ENCODE assay signal across 19 cellular contexts in genomic region chr7:133912916-133913697, GRCh38.
A peak's percentile ranks its signal among the peaks of the same experiment; 100 is the strongest.
DNase-seq lines count a peak whose midpoint lies in the region; ATAC-seq and TF ChIP-seq lines count a peak whose summit lies in the region.
"Had no signal": no experiment of that assay in that cellular context is flagged by ENCODE, and none has a peak within 500 bp of the region (broad histone marks: within the 10 kb centered on the region; RNA-seq: fewer than 3 reads in every experiment).

No MANE protein-coding gene starts in this region.

- DNase-seq in Caki2 (ENCODE audit: low read depth) = peak; percentile 59
- DNase-seq in HPDE6-E6E7 (ENCODE audit: extremely low spot score) = peak; percentile 29
- peak; percentile 28 for DNase-seq in astrocyte of the hippocampus (ENCODE audit: low read depth, low spot score)
- DNase-seq in glomerular endothelial cell (ENCODE audit: extremely low read depth, low read depth, low spot score) = peak; percentile 20
- DNase-seq in NK-92 treated with Interleukin-12 subunit alpha and Interleukin-12 subunit beta, amount 100 ng/mL, for 24 hours (lab: John Stamatoyannopoulos, UW) = no peak
- no peak for DNase-seq in GM13977 (ENCODE audit: low spot score)
- no peak for DNase-seq in SK-N-DZ (ENCODE audit: low spot score)
- DNase-seq: activated CD4-positive, alpha-beta T cell treated with anti-CD3 and anti-CD28 coated beads for 48 hours; activated T-cell treated with anti-CD3 and anti-CD28 coated beads, Interleukin-2, amount 50 U/mL, for 72 hours; adrenal gland; GF-D8; head of caudate nucleus; KG1; left lung; NCI-H1436 treated with DMSO at 0.1 percent for 48 hours; NCI-H446; sigmoid colon; stimulated activated naive CD4-positive, alpha-beta T cell had no signal

- in situ Hi-C loops in Caki2 (cut with HindIII; ENCODE audit: low pct_unique_long_range_greater_than_20kb, low sequenced_read_pairs) (no loop called here), GM13977 (cut with MboI; ENCODE audit: low pct_unique_long_range_greater_than_20kb, low sequenced_read_pairs, unreplicated experiment) (no loop called here)

- TF ChIP-seq CTCF in GM13977 (IDR thresholded peaks at IDR 0.05; ENCODE audit: extremely low read depth, insufficient read depth, missing control alignments) = no peak

- ATAC-seq in HG03097 (IDR thresholded peaks at IDR 0.05; ENCODE audit: low FRiP score, unreplicated experiment) = no peak
- ATAC-seq: activated T-cell treated with anti-CD3 and anti-CD28 coated beads, Interleukin-2, amount 50 U/mL, for 72 hours; left lung had no signal

Comparison
In these comparisons a context has a peak if more than half of its experiments do, and no peak if none do; other contexts are left out.
1. DNase-seq: peak in Caki2 (single experiment), HPDE6-E6E7 (single experiment), astrocyte of the hippocampus (single experiment) and glomerular endothelial cell (single experiment); none in NK-92 treated with Interleukin-12 subunit alpha and Interleukin-12 subunit beta, amount 100 ng/mL, for 24 hours (single experiment), GM13977 (single experiment) and SK-N-DZ (single experiment).